In the genomic region with DNA sequence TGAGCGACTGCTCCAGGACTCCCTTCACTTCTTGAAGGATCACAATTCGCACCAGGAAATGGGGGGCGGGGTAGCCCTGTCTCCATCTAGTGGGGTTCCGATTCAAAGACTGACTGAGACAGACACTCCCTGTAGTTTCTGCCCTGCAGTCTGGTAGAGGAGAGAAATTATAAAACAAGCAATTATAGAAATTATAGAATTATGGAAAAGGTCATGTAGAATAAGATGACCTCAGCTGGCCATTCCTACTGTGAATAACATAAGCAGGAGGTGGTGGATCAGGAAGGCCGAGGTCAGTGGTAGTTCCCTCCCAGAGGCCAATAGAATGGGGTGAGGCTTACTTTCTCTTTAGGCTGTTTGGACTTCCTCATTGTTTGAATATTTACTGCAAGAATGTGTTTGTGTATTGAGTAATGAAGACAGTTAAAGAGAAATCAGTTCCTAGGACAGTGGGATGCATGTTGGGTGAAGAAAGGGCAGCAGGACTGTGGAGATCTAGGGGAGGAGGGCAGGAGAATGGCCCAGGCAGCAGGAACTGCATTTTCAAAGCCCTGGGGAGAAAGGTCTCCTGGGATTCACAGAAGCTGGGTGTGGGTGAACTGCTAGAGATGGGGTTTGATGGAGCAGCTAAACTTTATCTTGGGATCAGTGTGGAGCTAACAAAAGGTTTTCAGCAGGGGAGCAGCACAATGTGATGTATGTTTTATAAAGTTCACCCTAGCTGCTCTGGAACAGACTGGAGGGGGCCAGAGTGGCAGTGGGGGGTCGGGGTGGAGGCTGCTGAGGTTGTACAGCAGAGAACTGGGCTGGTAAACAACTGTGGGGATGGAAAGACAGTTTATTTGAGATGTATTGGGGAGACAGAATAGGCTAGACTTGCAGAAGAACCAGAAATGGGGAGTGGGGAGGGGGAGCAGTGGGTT, we compare ENCODE assay signal across 8 cellular contexts. TPM values are rescaled to one million over a fixed set of nuclear protein-coding genes. Genes with fewer than 3 reads are reported as not detected.
DNase-seq lines count a peak whose midpoint lies in the region; FAIRE-seq and TF ChIP-seq lines count a peak whose summit lies in the region.

No MANE protein-coding gene starts in this region.

- H3K9me3 Mint-ChIP-seq in Caco-2 (ENCODE audit: unreplicated experiment) = peaks cover 29% of the 10 kb centered on the region
- peaks cover 16% of the 10 kb centered on the region for H3K9me3 Mint-ChIP-seq in activated naive CD8-positive, alpha-beta T cell treated with anti-CD3 and anti-CD28 coated beads for 36 hours

- WGBS in small intestine, 3 donors = 33 to 38% (median 38%) methylated on average over 6 of the region's 6 CpGs

- H3K4me1 Mint-ChIP-seq in Caco-2 (ENCODE audit: low read depth, unreplicated experiment) = peaks cover 27% of the 10 kb centered on the region
- peaks cover 20% of the 10 kb centered on the region for H3K4me1 Mint-ChIP-seq in activated naive CD8-positive, alpha-beta T cell treated with anti-CD3 and anti-CD28 coated beads for 36 hours

- H3K36me3 ChIP-seq in Caco-2 (ENCODE audit: control insufficient read depth, insufficient read depth, low read length) (no peaks in the 10 kb centered on the region), right atrium auricular region (no peaks in the 10 kb centered on the region), small intestine (ENCODE audit: control insufficient read depth in 2 of 2, insufficient read depth in 2 of 2, low read length in 2 of 2) (no peaks in the 10 kb centered on the region)

- no peak for TF ChIP-seq CTCF in Caco-2 (IDR thresholded peaks at IDR 0.05; ENCODE audit: insufficient read depth in 1 of 2, low read depth in 1 of 2, low read length in 1 of 2, severe bottlenecking in 1 of 2, unreplicated experiment in 1 of 2)
- no peak for TF ChIP-seq CTCF in right atrium auricular region (IDR thresholded peaks at IDR 0.05)

- FAIRE-seq in small intestine (lab: Jason Lieb, UNC) = no peak

- POLR2A ChIA-PET in Caco-2 (lab: Charles Lee) = interaction anchor here (0.7 to 3.1 kb wide), 5 partner anchors 12 to 259 kb away, joined by 3 to 26 read pairs (median 5); partner anchors contain the start of genes ACTL10, CHMP4B and RALY

- DNase-seq in Caco-2 = peak; percentile 90 to 91
- peak; percentile 38 for DNase-seq in KG1 (lab: John Stamatoyannopoulos, UW)
- no peak for DNase-seq in activated naive CD8-positive, alpha-beta T cell treated with anti-CD3 and anti-CD28 coated beads for 36 hours
- DNase-seq in right atrium auricular region (ENCODE audit: low spot score) = peak; percentile 57
- DNase-seq in small intestine = peak; percentile 91
- DNase-seq in NK-92 treated with Interleukin-12 subunit alpha and Interleukin-12 subunit beta, amount 100 ng/mL, for 24 hours (lab: John Stamatoyannopoulos, UW) = no peak
- DNase-seq in NCI-H1417 treated with DMSO at 0.1 percent for 48 hours (lab: John Stamatoyannopoulos, UW) = no peak
- no peak for DNase-seq in activated CD4-positive, CD25-positive, alpha-beta regulatory T cell treated with anti-CD3 and anti-CD28 coated beads, Interleukin-2, amount 50 U/mL, for 72 hours

- peak overlapping the region; percentile 94 for H3K4me3 Mint-ChIP-seq in Caco-2 (ENCODE audit: unreplicated experiment)
- peak overlapping the region; percentile 19 for H3K4me3 Mint-ChIP-seq in activated naive CD8-positive, alpha-beta T cell treated with anti-CD3 and anti-CD28 coated beads for 36 hours

- H3K4me3 ChIP-seq in Caco-2 (ENCODE audit: low read depth, low read length) (no peak overlapping the region), right atrium auricular region (no peak overlapping the region), small intestine (ENCODE audit: low read depth in 1 of 2, low read length in 2 of 2) (no peak overlapping the region)

- peak overlapping the region; percentile 10 to 87 for H3K27ac ChIP-seq in right atrium auricular region
- peak overlapping the region; percentile 86 to 95 for H3K27ac ChIP-seq in small intestine (ENCODE audit: low read depth in 1 of 2, low read length in 1 of 2)

- H3K36me3 Mint-ChIP-seq in Caco-2 (ENCODE audit: insufficient read depth, unreplicated experiment) = peaks cover 37% of the 10 kb centered on the region
- H3K36me3 Mint-ChIP-seq in activated naive CD8-positive, alpha-beta T cell treated with anti-CD3 and anti-CD28 coated beads for 36 hours = peaks cover 19% of the 10 kb centered on the region

- no peaks in the 10 kb centered on the region for H3K27me3 Mint-ChIP-seq in Caco-2 (ENCODE audit: insufficient read depth, unreplicated experiment)
- H3K27me3 Mint-ChIP-seq in activated naive CD8-positive, alpha-beta T cell treated with anti-CD3 and anti-CD28 coated beads for 36 hours = no peaks in the 10 kb centered on the region

- peak overlapping the region; percentile 88 for H3K27ac Mint-ChIP-seq in Caco-2 (ENCODE audit: unreplicated experiment)
- peak overlapping the region; percentile 5 for H3K27ac Mint-ChIP-seq in activated naive CD8-positive, alpha-beta T cell treated with anti-CD3 and anti-CD28 coated beads for 36 hours

- H3K9me3 ChIP-seq in Caco-2 (peaks cover 36% of the 10 kb centered on the region), right atrium auricular region (peaks cover 9 to 23% of the 10 kb centered on the region in 2 donors), small intestine (ENCODE audit: control insufficient read depth, low read depth) (peaks cover 3% of the 10 kb centered on the region)

- BruUV-seq in Caco-2 (replicated peaks; lab: Mats Ljungman, UMichigan) = no TSS peak

- CTCF ChIA-PET in Caco-2 (lab: Charles Lee) = interaction anchor here (0.6 to 3.5 kb wide), 7 partner anchors 14 to 335 kb away, joined by 3 to 39 read pairs (median 8); partner anchors contain the start of genes CHMP4B, NECAB3 and PXMP4

- H3K27me3 ChIP-seq in Caco-2 (replicated peaks; ENCODE audit: control insufficient read depth, insufficient read depth, low read length) = no peaks in the 10 kb centered on the region
- no peaks in the 10 kb centered on the region for H3K27me3 ChIP-seq in right atrium auricular region
- H3K27me3 ChIP-seq in small intestine (ENCODE audit: control insufficient read depth in 2 of 2, insufficient read depth in 2 of 2, low read length in 2 of 2) = no peaks in the 10 kb centered on the region

- H3K4me1 ChIP-seq in Caco-2 (peaks cover 23% of the 10 kb centered on the region), right atrium auricular region (peaks cover 0 to 22% of the 10 kb centered on the region in 2 donors), small intestine (ENCODE audit: control insufficient read depth in 2 of 2, insufficient read depth in 1 of 2, low read depth in 1 of 2, low read length in 1 of 2) (peaks cover 0 to 3% of the 10 kb centered on the region in 2 donors)

- intact Hi-C loops in Caco-2 (cut with micrococcal nuclease; ENCODE audit: unreplicated experiment) = loop anchor here (1.0 to 5.0 kb wide), 4 partner anchors 92 to 292 kb away; partner anchors contain the start of genes RALY and SNTA1

RNA-seq across cellular contexts. Expression of gene ZNF341, which starts 2.1 kb away (rescaled TPM):
- total RNA-seq in Caco-2 (2022) = 2.9 and 4.6 TPM in 2 replicates
- 1 to 10 TPM; 3.7 TPM for total RNA-seq in activated naive CD8-positive, alpha-beta T cell treated with anti-CD3 and anti-CD28 coated beads for 36 hours
- total RNA-seq in right atrium auricular region = 1 to 10 TPM; 1.0 to 1.8 TPM
- polyA plus RNA-seq in small intestine = 1 to 10 TPM; 3.2 to 4.4 (median 3.6) TPM

RNA-seq across cellular contexts. Expression of gene PXMP4, which starts 13.8 kb away (rescaled TPM):
- total RNA-seq in Caco-2 (2022) = 37.3 and 39.5 TPM in 2 replicates
- 1 to 10 TPM; 6.9 to 7.3 TPM for total RNA-seq in activated naive CD8-positive, alpha-beta T cell treated with anti-CD3 and anti-CD28 coated beads for 36 hours
- 1 to 10 TPM; 4.5 to 9.8 TPM for total RNA-seq in right atrium auricular region
- 1 to 10 TPM; 5.4 to 8.7 (median 7.2) TPM for polyA plus RNA-seq in small intestine

RNA-seq across cellular contexts. Expression of gene E2F1, which starts 47.7 kb away (rescaled TPM):
- total RNA-seq in Caco-2 (2022) (67.5 and 74.7 TPM in 2 replicates), right atrium auricular region (under 1 TPM; 0.31 to 0.33 TPM)
- 10 to 100 TPM; 76.1 to 79.6 TPM for total RNA-seq in activated naive CD8-positive, alpha-beta T cell treated with anti-CD3 and anti-CD28 coated beads for 36 hours
- 10 to 100 TPM in 1 of 3 donors, 1 to 10 TPM in 2; 2.2 to 10.9 (median 2.5) TPM for polyA plus RNA-seq in small intestine

RNA-seq across cellular contexts. Expression of gene NECAB3, which starts 59.7 kb away (rescaled TPM):
- total RNA-seq in Caco-2 (2022) = 98.4 and 105 TPM in 2 replicates
- 10 to 100 TPM; 10.7 to 12.0 TPM for total RNA-seq in activated naive CD8-positive, alpha-beta T cell treated with anti-CD3 and anti-CD28 coated beads for 36 hours
- 10 to 100 TPM; 81.7 to 88.4 TPM for total RNA-seq in right atrium auricular region
- 10 to 100 TPM; 30.6 to 54.8 (median 53.8) TPM for polyA plus RNA-seq in small intestine

Comparison
In these comparisons a context has a peak if more than half of its experiments do, and no peak if none do; other contexts are left out.
1. DNase-seq: peak in Caco-2 (2 of 2), KG1 (single experiment), right atrium auricular region (single experiment) and small intestine (single experiment); none in activated naive CD8-positive, alpha-beta T cell treated with anti-CD3 and anti-CD28 coated beads for 36 hours (single experiment), NK-92 treated with Interleukin-12 subunit alpha and Interleukin-12 subunit beta, amount 100 ng/mL, for 24 hours (single experiment), NCI-H1417 treated with DMSO at 0.1 percent for 48 hours (single experiment) and activated CD4-positive, CD25-positive, alpha-beta regulatory T cell treated with anti-CD3 and anti-CD28 coated beads, Interleukin-2, amount 50 U/mL, for 72 hours (single experiment).
2. RNA of gene E2F1, which starts 47.7 kb away (total RNA-seq): 76.1 to 79.6 TPM in activated naive CD8-positive, alpha-beta T cell treated with anti-CD3 and anti-CD28 coated beads for 36 hours and 67.5 to 74.7 TPM in Caco-2; 0.31 to 0.33 TPM in right atrium auricular region; every median in the first group is over 10 times any median in the second.